In genomic region chr6:106692112-106692822, GRCh38 we compare ENCODE assay signal across 1 cellular context.
A peak's percentile ranks its signal among the peaks of the same experiment; 100 is the strongest.
TF ChIP-seq lines count a peak whose summit lies in the region.

No MANE protein-coding gene starts in this region.

TF ChIP-seq in H1, 55 proteins besides CTCF, POLR2A, EP300 and RAD21 (continued from another document):
- peak; percentile 78 for TF ChIP-seq CHD7 (IDR thresholded peaks at IDR 0.05; ENCODE audit: insufficient replicate concordance, low read length)
- TF ChIP-seq TAF1 (IDR thresholded peaks at IDR 0.05; ENCODE audit: low read depth, low read length): 0 out of 2 replicates have a peak, but pooled peaks have one; percentile 20
- peak; percentile 49 for TF ChIP-seq CTBP2 (IDR thresholded peaks at IDR 0.05; ENCODE audit: borderline replicate concordance, insufficient read depth, insufficient read length, low read length)
- TF ChIP-seq RBBP5 (IDR thresholded peaks at IDR 0.05; ENCODE audit: borderline replicate concordance, low read depth, low read length): no peak
- TF ChIP-seq USF2 (IDR thresholded peaks at IDR 0.05; ENCODE audit: low read length): peak; percentile 79
- TF ChIP-seq JUND (IDR thresholded peaks at IDR 0.05; ENCODE audit: low read length): peak; percentile 78; the same call in 1 of the 2 replicates
- peak; percentile 45 for TF ChIP-seq ASH2L (IDR thresholded peaks at IDR 0.05; ENCODE audit: low read length)
- TF ChIP-seq HDAC2 (IDR thresholded peaks at IDR 0.05; ENCODE audit: borderline replicate concordance in 1 of 2, low read depth in 2 of 2, low read length in 2 of 2): peak; percentile 52 to 65; a peak in 1 of 4 replicates
- 0 out of 2 replicates have a peak, but pooled peaks have one; percentile 41 for TF ChIP-seq ATF3 (IDR thresholded peaks at IDR 0.05; ENCODE audit: insufficient read depth, low read depth, low read length)
